8 cellular contexts compared by ENCODE assay signal in the genomic region with DNA sequence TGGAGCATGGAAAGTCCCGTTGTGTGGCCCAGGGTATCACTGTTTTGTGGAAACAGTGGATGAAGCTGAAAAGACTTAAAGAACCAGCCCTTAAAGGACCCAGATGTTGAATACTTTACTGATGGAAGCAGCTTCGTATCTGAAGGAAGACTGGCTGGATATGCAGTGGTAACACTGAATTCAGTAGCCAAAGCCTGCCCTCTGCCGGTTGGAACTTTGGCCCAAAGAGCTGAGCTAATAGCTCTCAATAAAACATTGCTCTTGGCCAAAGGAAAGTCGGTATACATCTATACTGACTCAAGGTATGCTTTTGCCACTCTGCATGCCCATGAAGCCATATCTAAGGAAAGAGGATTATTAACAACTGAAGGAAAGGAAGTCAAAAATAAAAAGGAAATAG.
A peak's percentile ranks its signal among the peaks of the same experiment; 100 is the strongest.
DNase-seq lines count a peak whose midpoint lies in the region; ATAC-seq and TF ChIP-seq lines count a peak whose summit lies in the region.

No MANE protein-coding gene starts in this region.

- WGBS in liver: 40% methylated on average over 4 of the region's 4 CpGs
- 35 to 45% methylated on average over 4 of the region's 4 CpGs for WGBS in thyroid gland, 2 donors

- H3K27ac ChIP-seq in coronary artery (no peak overlapping the region), liver (ENCODE audit: low read depth in 1 of 2, low read length in 2 of 2) (no peak overlapping the region), thyroid gland (no peak overlapping the region)

- H3K36me3 ChIP-seq in GM06990 (ENCODE audit: control insufficient read depth, insufficient read depth, low read length) (no peaks in the 10 kb centered on the region), liver (ENCODE audit: control insufficient read depth in 4 of 4, insufficient read depth in 3 of 4, low read depth in 1 of 4, low read length in 3 of 4) (no peaks in the 10 kb centered on the region), thyroid gland (no peaks in the 10 kb centered on the region)

- H3K4me1 ChIP-seq in liver (ENCODE audit: control insufficient read depth in 4 of 4, insufficient read depth in 4 of 4, low read length in 3 of 4) (no peaks in the 10 kb centered on the region), thyroid gland (no peaks in the 10 kb centered on the region)

- H3K27me3 ChIP-seq in GM06990 (replicated peaks; ENCODE audit: control insufficient read depth, insufficient read depth, low read length) (no peaks in the 10 kb centered on the region), liver (ENCODE audit: control insufficient read depth in 4 of 4, insufficient read depth in 4 of 4, low read length in 3 of 4) (peaks cover 0 to 2% (median 0%) of the 10 kb centered on the region in 4 donors), thyroid gland (no peaks in the 10 kb centered on the region)

- DNase-seq in GM06990 (ENCODE audit: extremely low read depth, insufficient read length): no peak
- DNase-seq in HK-2 (ENCODE audit: unreplicated experiment): peak; percentile 33
- DNase-seq in RPMI7951 (ENCODE audit: low read depth): peak; percentile 28
- DNase-seq in coronary artery (ENCODE audit: low spot score): no peak
- peak; percentile 42 to 50 for DNase-seq in thyroid gland

- no peak for TF ChIP-seq POLR2A in thyroid gland (IDR thresholded peaks at IDR 0.05)

- H3K9me3 ChIP-seq in liver (ENCODE audit: control insufficient read depth in 4 of 4, low read length in 3 of 4) (no peaks in the 10 kb centered on the region), thyroid gland (no peaks in the 10 kb centered on the region)

- no peak overlapping the region for H3K9ac ChIP-seq in liver (ENCODE audit: low read depth in 1 of 2, low read length in 2 of 2)

- no peak for ATAC-seq in HG03354 (IDR thresholded peaks at IDR 0.05; ENCODE audit: poor library complexity, severe bottlenecking, unreplicated experiment)
- no peak for ATAC-seq in GM21529 (IDR thresholded peaks at IDR 0.05; ENCODE audit: unreplicated experiment)

- TF ChIP-seq CTCF in GM06990 (IDR thresholded peaks at IDR 0.05; ENCODE audit: insufficient read depth, low read length, poor library complexity, severe bottlenecking) (peak; percentile 69), coronary artery (IDR thresholded peaks at IDR 0.05) (peak; percentile 44), liver (IDR thresholded peaks at IDR 0.05; ENCODE audit: low read depth, low read length, missing input control) (peak; percentile 63), thyroid gland (IDR thresholded peaks at IDR 0.05) (peak in 4 of 6 experiments; percentile 8 to 46 (median 24))

- peak; percentile 77 to 81 for TF ChIP-seq RAD21 in liver (IDR thresholded peaks at IDR 0.05)

- H3K4me3 ChIP-seq in GM06990 (replicated peaks; ENCODE audit: low read depth, low read length) (no peak overlapping the region), coronary artery (no peak overlapping the region), liver (ENCODE audit: low read depth in 1 of 3, low read length in 3 of 3) (no peak overlapping the region), thyroid gland (replicated peaks in 1 of 3) (no peak overlapping the region)

- intact Hi-C loops in thyroid gland (cut with DNase I): loop anchor here (10.0 kb wide), 1 partner anchor 799 kb away; no protein-coding TSS in a partner anchor

TF ChIP-seq in liver, 16 proteins besides CTCF, POLR2A, EP300 and RAD21:
- TF ChIP-seq EGR1 (IDR thresholded peaks at IDR 0.05; ENCODE audit: low read depth in 2 of 2) (no peak), JUND (IDR thresholded peaks at IDR 0.05) (no peak), FOXA2 (IDR thresholded peaks at IDR 0.05) (no peak), FOXA1 (IDR thresholded peaks at IDR 0.05) (no peak), GABPA (IDR thresholded peaks at IDR 0.05 in 1 of 2, conservative IDR thresholded peaks at IDR 0.05 in 1 of 2) (no peak), RXRA (IDR thresholded peaks at IDR 0.05) (no peak), NR2F2 (IDR thresholded peaks at IDR 0.05) (no peak), HNF4G (IDR thresholded peaks at IDR 0.05) (no peak), SP1 (IDR thresholded peaks at IDR 0.05) (no peak)
- TF ChIP-seq, protein P1, sequence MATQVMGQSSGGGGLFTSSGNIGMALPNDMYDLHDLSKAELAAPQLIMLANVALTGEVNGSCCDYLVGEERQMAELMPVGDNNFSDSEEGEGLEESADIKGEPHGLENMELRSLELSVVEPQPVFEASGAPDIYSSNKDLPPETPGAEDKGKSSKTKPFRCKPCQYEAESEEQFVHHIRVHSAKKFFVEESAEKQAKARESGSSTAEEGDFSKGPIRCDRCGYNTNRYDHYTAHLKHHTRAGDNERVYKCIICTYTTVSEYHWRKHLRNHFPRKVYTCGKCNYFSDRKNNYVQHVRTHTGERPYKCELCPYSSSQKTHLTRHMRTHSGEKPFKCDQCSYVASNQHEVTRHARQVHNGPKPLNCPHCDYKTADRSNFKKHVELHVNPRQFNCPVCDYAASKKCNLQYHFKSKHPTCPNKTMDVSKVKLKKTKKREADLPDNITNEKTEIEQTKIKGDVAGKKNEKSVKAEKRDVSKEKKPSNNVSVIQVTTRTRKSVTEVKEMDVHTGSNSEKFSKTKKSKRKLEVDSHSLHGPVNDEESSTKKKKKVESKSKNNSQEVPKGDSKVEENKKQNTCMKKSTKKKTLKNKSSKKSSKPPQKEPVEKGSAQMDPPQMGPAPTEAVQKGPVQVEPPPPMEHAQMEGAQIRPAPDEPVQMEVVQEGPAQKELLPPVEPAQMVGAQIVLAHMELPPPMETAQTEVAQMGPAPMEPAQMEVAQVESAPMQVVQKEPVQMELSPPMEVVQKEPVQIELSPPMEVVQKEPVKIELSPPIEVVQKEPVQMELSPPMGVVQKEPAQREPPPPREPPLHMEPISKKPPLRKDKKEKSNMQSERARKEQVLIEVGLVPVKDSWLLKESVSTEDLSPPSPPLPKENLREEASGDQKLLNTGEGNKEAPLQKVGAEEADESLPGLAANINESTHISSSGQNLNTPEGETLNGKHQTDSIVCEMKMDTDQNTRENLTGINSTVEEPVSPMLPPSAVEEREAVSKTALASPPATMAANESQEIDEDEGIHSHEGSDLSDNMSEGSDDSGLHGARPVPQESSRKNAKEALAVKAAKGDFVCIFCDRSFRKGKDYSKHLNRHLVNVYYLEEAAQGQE (IDR thresholded peaks at IDR 0.05): no peak
- TF ChIP-seq, protein P2, sequence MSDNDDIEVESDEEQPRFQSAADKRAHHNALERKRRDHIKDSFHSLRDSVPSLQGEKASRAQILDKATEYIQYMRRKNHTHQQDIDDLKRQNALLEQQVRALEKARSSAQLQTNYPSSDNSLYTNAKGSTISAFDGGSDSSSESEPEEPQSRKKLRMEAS (IDR thresholded peaks at IDR 0.05): no peak
- TF ChIP-seq, protein P3, sequence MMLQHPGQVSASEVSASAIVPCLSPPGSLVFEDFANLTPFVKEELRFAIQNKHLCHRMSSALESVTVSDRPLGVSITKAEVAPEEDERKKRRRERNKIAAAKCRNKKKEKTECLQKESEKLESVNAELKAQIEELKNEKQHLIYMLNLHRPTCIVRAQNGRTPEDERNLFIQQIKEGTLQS (IDR thresholded peaks at IDR 0.05): no peak

Comparison
In these comparisons a context has a peak if more than half of its experiments do, and no peak if none do; other contexts are left out.
1. DNase-seq: peak in HK-2 (single experiment), RPMI7951 (single experiment) and thyroid gland (2 of 2); none in GM06990 (single experiment) and coronary artery (single experiment).
2. Peak in every context shown above with its lines, with median percentiles within 50 percentile points of each other: CTCF ChIP-seq.